In genomic region chr14:73742520-73743238, GRCh38 we compare ENCODE assay signal across 10 cellular contexts. TPM values are rescaled to one million over a fixed set of nuclear protein-coding genes. Genes with fewer than 3 reads are reported as not detected.
A peak's percentile ranks its signal among the peaks of the same experiment; 100 is the strongest.
DNase-seq lines count a peak whose midpoint lies in the region; ATAC-seq and TF ChIP-seq lines count a peak whose summit lies in the region.
"Had no signal": no experiment of that assay in that cellular context is flagged by ENCODE, and none has a peak within 500 bp of the region (broad histone marks: within the 10 kb centered on the region; RNA-seq: fewer than 3 reads in every experiment).

No MANE protein-coding gene starts in this region.

- CTCF ChIA-PET in activated CD8-positive, alpha-beta memory T cell treated with anti-CD3 and anti-CD28 coated beads, Interleukin-2, amount 10 ng/mL, durations not matched to agents 7 days and 5 days (lab: Charles Lee), result interaction anchor here (0.6 to 10.1 kb wide), 14 partner anchors 9 to 1394 kb away, joined by 3 to 118 read pairs (median 14); a partner anchor contains a TSS

- H3K27ac ChIP-seq in thoracic aorta, result peak overlapping the region; percentile 73 to 89

- H3K27me3 ChIP-seq in thoracic aorta (replicated peaks; ENCODE audit: insufficient read depth), result no peaks in the 10 kb centered on the region
- H3K27me3 ChIP-seq: cardiac muscle cell had no signal

- no peak overlapping the region for H3K4me3 ChIP-seq in thoracic aorta
- H3K4me3 ChIP-seq: cardiac muscle cell had no signal

- no peak for DNase-seq in activated CD8-positive, alpha-beta memory T cell treated with anti-CD3 and anti-CD28 coated beads, Interleukin-2, amount 10 ng/mL, durations not matched to agents 7 days and 5 days
- DNase-seq in activated CD8-positive, alpha-beta memory T cell treated with anti-CD3 and anti-CD28 coated beads, Interleukin-2, amount 50 U/mL, for 4 hours, result no peak
- peak; percentile 63 for DNase-seq in activated naive CD8-positive, alpha-beta T cell treated with anti-CD3 and anti-CD28 coated beads, Interleukin-2, amount 50 U/mL, for 24 hours
- DNase-seq in memory B cell (ENCODE audit: low spot score in 2 of 2), result no peak
- no peak for DNase-seq in thoracic aorta (ENCODE audit: low spot score)
- no peak for DNase-seq in pons (ENCODE audit: low spot score)
- DNase-seq in omental fat pad (ENCODE audit: low spot score), result no peak
- no peak for DNase-seq in NCI-H2227 (lab: John Stamatoyannopoulos, UW; ENCODE audit: unreplicated experiment)
- DNase-seq: NCI-H524 treated with DMSO at 0.1 percent for 48 hours had no signal

- H3K4me1 ChIP-seq in thoracic aorta (ENCODE audit: control insufficient read depth in 1 of 2, low read depth in 2 of 2), result peaks cover 78 to 93% of the 10 kb centered on the region in 2 donors

- ATAC-seq in activated CD8-positive, alpha-beta memory T cell treated with anti-CD3 and anti-CD28 coated beads, Interleukin-2, amount 10 ng/mL, durations not matched to agents 7 days and 5 days, result no peak
- peak; percentile 60 for ATAC-seq in activated naive CD8-positive, alpha-beta T cell treated with anti-CD3 and anti-CD28 coated beads, Interleukin-2, amount 50 U/mL, for 24 hours
- ATAC-seq in memory B cell (ENCODE audit: low read depth) (no peak), thoracic aorta (ENCODE audit: insufficient number of reproducible peaks, low FRiP score, low read depth) (no peak), omental fat pad (ENCODE audit: low FRiP score) (no peak)

- peak overlapping the region; percentile 78 for H3K4me3 Mint-ChIP-seq in activated CD8-positive, alpha-beta memory T cell treated with anti-CD3 and anti-CD28 coated beads, Interleukin-2, amount 10 ng/mL, durations not matched to agents 7 days and 5 days
- peak overlapping the region; percentile 80 for H3K4me3 Mint-ChIP-seq in activated naive CD8-positive, alpha-beta T cell treated with anti-CD3 and anti-CD28 coated beads, Interleukin-2, amount 50 U/mL, for 24 hours
- peak overlapping the region; percentile 82 for H3K4me3 Mint-ChIP-seq in memory B cell

- H3K36me3 Mint-ChIP-seq in activated CD8-positive, alpha-beta memory T cell treated with anti-CD3 and anti-CD28 coated beads, Interleukin-2, amount 10 ng/mL, durations not matched to agents 7 days and 5 days, result peaks cover 14% of the 10 kb centered on the region
- H3K36me3 Mint-ChIP-seq in activated naive CD8-positive, alpha-beta T cell treated with anti-CD3 and anti-CD28 coated beads, Interleukin-2, amount 50 U/mL, for 24 hours (ENCODE audit: low read depth), result peaks cover 7% of the 10 kb centered on the region
- H3K36me3 Mint-ChIP-seq in memory B cell, result peaks cover 2% of the 10 kb centered on the region

- peaks cover 14% of the 10 kb centered on the region for H3K36me3 ChIP-seq in thoracic aorta

- TF ChIP-seq CTCF in thoracic aorta (IDR thresholded peaks at IDR 0.05) (no peak), omental fat pad (IDR thresholded peaks at IDR 0.05) (no peak)

- H3K4me1 Mint-ChIP-seq in activated CD8-positive, alpha-beta memory T cell treated with anti-CD3 and anti-CD28 coated beads, Interleukin-2, amount 10 ng/mL, durations not matched to agents 7 days and 5 days, result peaks cover 79% of the 10 kb centered on the region
- H3K4me1 Mint-ChIP-seq in activated naive CD8-positive, alpha-beta T cell treated with anti-CD3 and anti-CD28 coated beads, Interleukin-2, amount 50 U/mL, for 24 hours, result peaks cover 80% of the 10 kb centered on the region
- H3K4me1 Mint-ChIP-seq in memory B cell, result peaks cover 62% of the 10 kb centered on the region

- H3K9me3 ChIP-seq in thoracic aorta, result no peaks in the 10 kb centered on the region

- H3K27ac Mint-ChIP-seq in activated CD8-positive, alpha-beta memory T cell treated with anti-CD3 and anti-CD28 coated beads, Interleukin-2, amount 10 ng/mL, durations not matched to agents 7 days and 5 days, result peak overlapping the region; percentile 92
- H3K27ac Mint-ChIP-seq in activated naive CD8-positive, alpha-beta T cell treated with anti-CD3 and anti-CD28 coated beads, Interleukin-2, amount 50 U/mL, for 24 hours, result peak overlapping the region; percentile 97
- H3K27ac Mint-ChIP-seq in memory B cell, result peak overlapping the region; percentile 90

- H3K27me3 Mint-ChIP-seq in activated CD8-positive, alpha-beta memory T cell treated with anti-CD3 and anti-CD28 coated beads, Interleukin-2, amount 10 ng/mL, durations not matched to agents 7 days and 5 days, result no peaks in the 10 kb centered on the region
- no peaks in the 10 kb centered on the region for H3K27me3 Mint-ChIP-seq in activated naive CD8-positive, alpha-beta T cell treated with anti-CD3 and anti-CD28 coated beads, Interleukin-2, amount 50 U/mL, for 24 hours
- H3K27me3 Mint-ChIP-seq in memory B cell, result no peaks in the 10 kb centered on the region

- no peaks in the 10 kb centered on the region for H3K9me3 Mint-ChIP-seq in activated CD8-positive, alpha-beta memory T cell treated with anti-CD3 and anti-CD28 coated beads, Interleukin-2, amount 10 ng/mL, durations not matched to agents 7 days and 5 days (ENCODE audit: low read depth)
- no peaks in the 10 kb centered on the region for H3K9me3 Mint-ChIP-seq in activated naive CD8-positive, alpha-beta T cell treated with anti-CD3 and anti-CD28 coated beads, Interleukin-2, amount 50 U/mL, for 24 hours
- H3K9me3 Mint-ChIP-seq in memory B cell, result no peaks in the 10 kb centered on the region

RNA-seq across cellular contexts. Expression of gene PNMA1, which starts 28.5 kb away (rescaled TPM):
- 10 to 100 TPM; 27.1 to 36.6 TPM for total RNA-seq in activated CD8-positive, alpha-beta memory T cell treated with anti-CD3 and anti-CD28 coated beads, Interleukin-2, amount 10 ng/mL, durations not matched to agents 7 days and 5 days
- total RNA-seq in thoracic aorta (10 to 100 TPM; 27.3 to 37.4 TPM), omental fat pad (10 to 100 TPM; 14.8 to 22.6 (median 20.1) TPM)
